In the genomic region with DNA sequence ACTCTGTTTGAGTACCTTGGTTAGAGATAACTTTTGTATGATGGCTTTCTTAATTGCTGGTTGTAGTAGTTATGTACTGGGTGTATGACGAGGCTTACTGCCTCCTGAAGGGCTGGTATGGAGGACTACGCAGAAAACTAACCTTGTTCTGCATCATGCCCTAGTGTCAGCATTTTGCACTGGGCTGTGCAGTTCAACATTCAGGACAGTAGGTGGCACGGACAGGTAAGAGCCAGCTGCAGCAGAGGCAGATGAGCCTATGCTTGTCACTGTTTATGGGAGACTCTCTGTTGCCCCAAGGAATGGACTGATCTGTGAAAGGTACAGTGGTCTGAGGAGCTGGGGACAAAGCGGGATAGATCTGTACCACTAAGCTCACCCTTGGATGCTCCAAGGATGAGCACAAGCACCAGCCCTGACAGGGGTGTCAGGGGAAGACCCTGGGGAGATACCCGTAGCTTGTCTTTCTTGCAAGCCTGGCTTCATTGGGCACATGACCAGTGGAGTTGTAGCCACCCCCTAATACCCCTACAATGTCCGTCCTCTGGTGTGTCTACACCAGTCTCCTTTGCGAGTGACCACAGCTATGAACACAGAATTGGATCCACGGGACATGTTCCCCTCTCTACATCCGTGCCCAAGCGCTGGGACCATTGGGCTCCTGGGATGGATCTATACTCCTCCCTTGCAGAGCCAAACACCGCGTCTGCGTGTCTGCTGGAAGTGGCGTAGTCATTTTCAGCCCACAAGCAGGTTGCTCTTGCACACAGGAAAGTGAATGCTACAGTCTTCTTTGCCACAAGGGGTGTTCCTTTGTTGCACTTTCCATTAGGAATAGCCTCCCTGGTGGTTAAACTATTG, we compare ENCODE assay signal across 8 cellular contexts. TPM values are rescaled to one million over a fixed set of nuclear protein-coding genes. Genes with fewer than 3 reads are reported as not detected.
A peak's percentile ranks its signal among the peaks of the same experiment; 100 is the strongest.
DNase-seq lines count a peak whose midpoint lies in the region; ATAC-seq lines count a peak whose summit lies in the region.

No MANE protein-coding gene starts in this region.

- no peaks in the 10 kb centered on the region for H3K9me3 ChIP-seq in CD8-positive, alpha-beta memory T cell (ENCODE audit: low read length)
- H3K9me3 ChIP-seq in T-helper 17 cell (ENCODE audit: control insufficient read depth, low read length, poor library complexity, severe bottlenecking), result no peaks in the 10 kb centered on the region
- no peaks in the 10 kb centered on the region for H3K9me3 ChIP-seq in effector memory CD4-positive, alpha-beta T cell (ENCODE audit: control insufficient read depth, low read length)

- H3K4me1 ChIP-seq in CD8-positive, alpha-beta memory T cell (ENCODE audit: insufficient read depth, low read length), result no peaks in the 10 kb centered on the region
- H3K4me1 ChIP-seq in effector memory CD4-positive, alpha-beta T cell (ENCODE audit: control insufficient read depth, insufficient read depth, low read length, poor library complexity, severe bottlenecking), result no peaks in the 10 kb centered on the region

- CTCF ChIA-PET in CD8-positive, alpha-beta memory T cell (lab: Charles Lee), result no interaction called here

- POLR2A ChIA-PET in CD8-positive, alpha-beta memory T cell (lab: Charles Lee), result no interaction called here

- no peak overlapping the region for H3K4me3 Mint-ChIP-seq in CD8-positive, alpha-beta memory T cell
- H3K4me3 Mint-ChIP-seq in T-helper 17 cell, result no peak overlapping the region

- peaks cover 0 to 2% (median 0%) of the 10 kb centered on the region in 5 donors for H3K9me3 Mint-ChIP-seq in CD8-positive, alpha-beta memory T cell

- no peak overlapping the region for H3K27ac Mint-ChIP-seq in CD8-positive, alpha-beta memory T cell
- H3K27ac Mint-ChIP-seq in T-helper 17 cell, result no peak overlapping the region

- H3K27me3 ChIP-seq in CD8-positive, alpha-beta memory T cell (ENCODE audit: insufficient read depth, low read length, poor library complexity, severe bottlenecking), result no peaks in the 10 kb centered on the region
- H3K27me3 ChIP-seq in effector memory CD4-positive, alpha-beta T cell (replicated peaks; ENCODE audit: control insufficient read depth, insufficient read depth, low read length, poor library complexity, severe bottlenecking), result no peaks in the 10 kb centered on the region

- peak in 3 of 5 donors; percentile 3 to 50 (median 20) for DNase-seq in CD8-positive, alpha-beta memory T cell
- DNase-seq in NCI-H1048 (lab: John Stamatoyannopoulos, UW) (peak; percentile 73), T-helper 17 cell (peak; percentile 13 to 26 (median 19)), pulmonary artery endothelial cell (ENCODE audit: low read depth, low spot score) (peak; percentile 7), middle frontal gyrus (ENCODE audit: extremely low spot score, low spot score) (no peak)
- peak in 2 of 3 donors; percentile 6 to 24 for DNase-seq in effector memory CD4-positive, alpha-beta T cell

- no peak overlapping the region for H3K27ac ChIP-seq in CD8-positive, alpha-beta memory T cell (ENCODE audit: low read depth, low read length)
- H3K27ac ChIP-seq in effector memory CD4-positive, alpha-beta T cell (ENCODE audit: insufficient read depth, low read length, poor library complexity, severe bottlenecking), result no peak overlapping the region

- no peaks in the 10 kb centered on the region for H3K4me1 Mint-ChIP-seq in CD8-positive, alpha-beta memory T cell
- H3K4me1 Mint-ChIP-seq in T-helper 17 cell, result no peaks in the 10 kb centered on the region

- peaks cover 0 to 1% (median 0%) of the 10 kb centered on the region in 3 donors for H3K36me3 Mint-ChIP-seq in CD8-positive, alpha-beta memory T cell
- H3K36me3 Mint-ChIP-seq in T-helper 17 cell (ENCODE audit: low read depth), result no peaks in the 10 kb centered on the region

- H3K4me3 ChIP-seq in CD8-positive, alpha-beta memory T cell (ENCODE audit: low read length), result no peak overlapping the region
- H3K4me3 ChIP-seq in effector memory CD4-positive, alpha-beta T cell (ENCODE audit: insufficient read depth, low read depth, low read length, poor library complexity, severe bottlenecking), result no peak overlapping the region

- no peaks in the 10 kb centered on the region for H3K27me3 Mint-ChIP-seq in CD8-positive, alpha-beta memory T cell
- H3K27me3 Mint-ChIP-seq in T-helper 17 cell, result peaks cover 4% of the 10 kb centered on the region

- H3K36me3 ChIP-seq in CD8-positive, alpha-beta memory T cell (ENCODE audit: insufficient read depth, low read length), result no peaks in the 10 kb centered on the region
- H3K36me3 ChIP-seq in effector memory CD4-positive, alpha-beta T cell (ENCODE audit: control insufficient read depth, insufficient read depth, low read length), result no peaks in the 10 kb centered on the region

- ATAC-seq in GM18511 (IDR thresholded peaks at IDR 0.05; ENCODE audit: unreplicated experiment) (peak; percentile 100), HG02870 (IDR thresholded peaks at IDR 0.05; ENCODE audit: unreplicated experiment) (peak; percentile 99), T-helper 17 cell (peak; percentile 70)

RNA-seq across cellular contexts. Expression of a gene that starts 51.1 kb away (rescaled TPM):
- total RNA-seq in CD8-positive, alpha-beta memory T cell, result not detected
- not detected for polyA plus RNA-seq in CD8-positive, alpha-beta memory T cell
- not detected for total RNA-seq in T-helper 17 cell
- not detected in 2 replicates for total RNA-seq in pulmonary artery endothelial cell
